1 cellular context compared by ENCODE assay signal in the genomic region with DNA sequence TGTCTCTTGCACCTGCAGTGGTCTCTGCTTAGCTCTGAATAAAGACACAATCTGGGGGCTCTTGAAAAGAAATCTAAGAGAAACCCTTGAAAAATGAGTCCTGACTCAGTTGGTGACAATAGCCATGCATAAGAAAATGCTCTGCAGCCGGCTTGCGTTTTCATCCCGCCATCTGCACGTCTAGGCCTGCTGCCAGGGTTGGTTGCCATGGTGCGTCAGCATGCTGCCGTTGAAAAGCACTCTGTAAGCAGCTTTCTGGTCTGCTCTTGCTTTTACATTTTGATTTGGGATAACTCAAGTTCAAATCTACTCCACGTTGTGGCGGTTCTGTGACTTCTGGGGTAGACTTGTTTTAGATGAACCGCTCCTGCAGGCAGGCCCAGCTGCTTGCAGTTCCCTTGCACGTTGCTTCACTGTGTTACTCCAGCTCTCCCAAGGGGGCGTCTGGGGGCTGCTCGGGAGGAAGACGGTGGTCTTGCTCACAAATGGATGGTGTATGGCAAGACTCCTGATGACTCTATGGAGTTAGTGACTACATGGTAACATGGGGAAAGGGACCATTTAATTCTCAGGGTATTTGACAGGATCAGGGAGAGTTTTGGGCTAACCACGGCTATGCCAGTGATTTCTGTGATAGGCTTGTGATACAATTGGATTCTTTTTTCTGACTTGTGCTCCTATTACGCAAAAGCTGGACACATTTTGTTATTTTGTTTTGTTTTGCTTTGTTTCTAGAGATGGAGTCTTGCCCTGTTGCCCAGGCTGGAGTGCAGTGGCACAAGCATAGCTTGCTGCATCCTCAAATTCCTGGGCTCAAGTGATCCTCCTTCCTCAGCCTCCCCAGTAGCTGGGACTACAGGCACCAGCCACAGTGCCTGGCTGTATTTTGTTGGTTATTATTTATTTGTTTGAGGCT.
TF ChIP-seq lines count a peak whose summit lies in the region.

No MANE protein-coding gene starts in this region.

TF ChIP-seq in HepG2, 621 proteins besides CTCF, POLR2A, EP300 and RAD21:
- no peak for TF ChIP-seq JUN (CRISPR knock-in tag; IDR thresholded peaks at IDR 0.05)
- TF ChIP-seq, protein P1, sequence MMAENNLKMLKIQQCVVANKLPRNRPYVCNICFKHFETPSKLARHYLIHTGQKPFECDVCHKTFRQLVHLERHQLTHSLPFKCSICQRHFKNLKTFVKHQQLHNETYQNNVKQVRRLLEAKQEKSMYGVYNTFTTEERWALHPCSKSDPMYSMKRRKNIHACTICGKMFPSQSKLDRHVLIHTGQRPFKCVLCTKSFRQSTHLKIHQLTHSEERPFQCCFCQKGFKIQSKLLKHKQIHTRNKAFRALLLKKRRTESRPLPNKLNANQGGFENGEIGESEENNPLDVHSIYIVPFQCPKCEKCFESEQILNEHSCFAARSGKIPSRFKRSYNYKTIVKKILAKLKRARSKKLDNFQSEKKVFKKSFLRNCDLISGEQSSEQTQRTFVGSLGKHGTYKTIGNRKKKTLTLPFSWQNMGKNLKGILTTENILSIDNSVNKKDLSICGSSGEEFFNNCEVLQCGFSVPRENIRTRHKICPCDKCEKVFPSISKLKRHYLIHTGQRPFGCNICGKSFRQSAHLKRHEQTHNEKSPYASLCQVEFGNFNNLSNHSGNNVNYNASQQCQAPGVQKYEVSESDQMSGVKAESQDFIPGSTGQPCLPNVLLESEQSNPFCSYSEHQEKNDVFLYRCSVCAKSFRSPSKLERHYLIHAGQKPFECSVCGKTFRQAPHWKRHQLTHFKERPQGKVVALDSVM (CRISPR knock-in tag; IDR thresholded peaks at IDR 0.05): peak; percentile 67
- TF ChIP-seq TBX3 (IDR thresholded peaks at IDR 0.05; ENCODE audit: borderline replicate concordance): no peak
- 0 out of 2 replicates have a peak, but pooled peaks have one; percentile 31 for TF ChIP-seq ZBTB7B (CRISPR knock-in tag; IDR thresholded peaks at IDR 0.05)
- TF ChIP-seq ZSCAN25 (CRISPR knock-in tag; IDR thresholded peaks at IDR 0.05): no peak
- TF ChIP-seq, protein P2, sequence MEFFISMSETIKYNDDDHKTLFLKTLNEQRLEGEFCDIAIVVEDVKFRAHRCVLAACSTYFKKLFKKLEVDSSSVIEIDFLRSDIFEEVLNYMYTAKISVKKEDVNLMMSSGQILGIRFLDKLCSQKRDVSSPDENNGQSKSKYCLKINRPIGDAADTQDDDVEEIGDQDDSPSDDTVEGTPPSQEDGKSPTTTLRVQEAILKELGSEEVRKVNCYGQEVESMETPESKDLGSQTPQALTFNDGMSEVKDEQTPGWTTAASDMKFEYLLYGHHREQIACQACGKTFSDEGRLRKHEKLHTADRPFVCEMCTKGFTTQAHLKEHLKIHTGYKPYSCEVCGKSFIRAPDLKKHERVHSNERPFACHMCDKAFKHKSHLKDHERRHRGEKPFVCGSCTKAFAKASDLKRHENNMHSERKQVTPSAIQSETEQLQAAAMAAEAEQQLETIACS (CRISPR knock-in tag; IDR thresholded peaks at IDR 0.05): no peak
TF ChIP-seq in HepG2: peak in this region for 2.
